Comparison of ENCODE assay signal across 1 cellular context in the genomic region with DNA sequence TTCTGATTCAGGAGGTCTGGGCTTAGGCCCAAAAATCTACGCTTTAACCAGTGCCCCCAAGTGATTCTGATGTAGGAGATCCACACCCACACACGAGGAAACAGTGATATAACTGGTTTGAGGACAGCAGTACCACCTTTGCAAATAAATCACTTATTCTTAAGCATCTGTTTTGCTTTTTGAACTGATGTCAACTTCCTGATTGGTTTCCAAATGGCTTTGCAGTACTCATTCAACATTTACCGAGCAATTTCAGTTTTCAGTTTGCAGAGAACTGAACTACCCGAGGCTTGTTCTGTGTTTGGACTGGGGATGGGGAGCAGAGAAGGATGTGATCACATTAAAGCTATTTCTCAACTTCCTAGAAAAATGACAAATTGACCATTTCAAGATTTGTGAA.
TF ChIP-seq lines count a peak whose summit lies in the region.

No MANE protein-coding gene starts in this region.

TF ChIP-seq in IMR-90, 13 proteins besides CTCF, POLR2A, EP300 and RAD21 (continued from another document):
- TF ChIP-seq, protein P1, sequence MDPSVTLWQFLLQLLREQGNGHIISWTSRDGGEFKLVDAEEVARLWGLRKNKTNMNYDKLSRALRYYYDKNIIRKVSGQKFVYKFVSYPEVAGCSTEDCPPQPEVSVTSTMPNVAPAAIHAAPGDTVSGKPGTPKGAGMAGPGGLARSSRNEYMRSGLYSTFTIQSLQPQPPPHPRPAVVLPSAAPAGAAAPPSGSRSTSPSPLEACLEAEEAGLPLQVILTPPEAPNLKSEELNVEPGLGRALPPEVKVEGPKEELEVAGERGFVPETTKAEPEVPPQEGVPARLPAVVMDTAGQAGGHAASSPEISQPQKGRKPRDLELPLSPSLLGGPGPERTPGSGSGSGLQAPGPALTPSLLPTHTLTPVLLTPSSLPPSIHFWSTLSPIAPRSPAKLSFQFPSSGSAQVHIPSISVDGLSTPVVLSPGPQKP (IDR thresholded peaks at IDR 0.05; ENCODE audit: borderline replicate concordance, low read depth, low read length): no peak
- TF ChIP-seq MAFK (IDR thresholded peaks at IDR 0.05; ENCODE audit: low read depth, low read length) (no peak), MXI1 (IDR thresholded peaks at IDR 0.05; ENCODE audit: borderline replicate concordance, low read depth, low read length) (no peak), MAZ (IDR thresholded peaks at IDR 0.05; ENCODE audit: borderline replicate concordance, low read depth, low read length) (no peak), NFE2L2 (IDR thresholded peaks at IDR 0.05; ENCODE audit: low read depth, low read length) (no peak), RCOR1 (IDR thresholded peaks at IDR 0.05; ENCODE audit: insufficient replicate concordance, low read length) (no peak)
